Comparison of ENCODE assay signal across 1 cellular context in genomic region chr3:119258915-119259314, GRCh38.
TF ChIP-seq lines count a peak whose summit lies in the region.

No MANE protein-coding gene starts in this region.

TF ChIP-seq in GM12878, 131 proteins besides CTCF, POLR2A, EP300 and RAD21 (continued from another document):
- no peak for TF ChIP-seq FOS (IDR thresholded peaks at IDR 0.05; ENCODE audit: borderline replicate concordance, extremely low read depth, insufficient read length)
- TF ChIP-seq YY1 (IDR thresholded peaks at IDR 0.05; ENCODE audit: low read depth, low read length), result no peak
- no peak for TF ChIP-seq PML (IDR thresholded peaks at IDR 0.05; ENCODE audit: low read length)
- no peak for TF ChIP-seq PAX5 (IDR thresholded peaks at IDR 0.05; ENCODE audit: borderline replicate concordance, low read depth, low read length)
- no peak for TF ChIP-seq NFIC (IDR thresholded peaks at IDR 0.05; ENCODE audit: low read depth, low read length)
- no peak for TF ChIP-seq ZNF207 (IDR thresholded peaks at IDR 0.05; ENCODE audit: borderline replicate concordance)
- no peak for TF ChIP-seq ZNF687 (IDR thresholded peaks at IDR 0.05)
- TF ChIP-seq SPI1 (IDR thresholded peaks at IDR 0.05; ENCODE audit: borderline replicate concordance, insufficient read depth, low read depth, low read length), result peak; percentile 50; the same call in 1 of the 2 replicates
- no peak for TF ChIP-seq HDAC6 (IDR thresholded peaks at IDR 0.05; ENCODE audit: unreplicated experiment)
- TF ChIP-seq RELB (IDR thresholded peaks at IDR 0.05; ENCODE audit: low read depth), result no peak
- TF ChIP-seq POU2F2 (IDR thresholded peaks at IDR 0.05; ENCODE audit: borderline replicate concordance, low read depth, low read length), result no peak
- TF ChIP-seq ZNF592 (IDR thresholded peaks at IDR 0.05), result no peak
- TF ChIP-seq TAF1 (IDR thresholded peaks at IDR 0.05; ENCODE audit: borderline replicate concordance, low read depth, low read length), result no peak
- TF ChIP-seq E2F8 (IDR thresholded peaks at IDR 0.05; ENCODE audit: low read depth, partially characterized antibody), result no peak
- no peak for TF ChIP-seq CEBPB (IDR thresholded peaks at IDR 0.05; ENCODE audit: borderline replicate concordance in 1 of 2, low read depth in 2 of 2, low read length in 2 of 2)
- no peak for TF ChIP-seq DPF2 (IDR thresholded peaks at IDR 0.05)
- TF ChIP-seq CUX1 (IDR thresholded peaks at IDR 0.05; ENCODE audit: insufficient replicate concordance, low read depth, low read length), result no peak
- TF ChIP-seq LARP7 (IDR thresholded peaks at IDR 0.05), result no peak
- TF ChIP-seq ZBED1 (IDR thresholded peaks at IDR 0.05; ENCODE audit: borderline replicate concordance), result no peak
- TF ChIP-seq ZBTB4 (CRISPR knock-in tag; IDR thresholded peaks at IDR 0.05), result no peak
